Comparison of ENCODE assay signal across 1 cellular context in the genomic region with DNA sequence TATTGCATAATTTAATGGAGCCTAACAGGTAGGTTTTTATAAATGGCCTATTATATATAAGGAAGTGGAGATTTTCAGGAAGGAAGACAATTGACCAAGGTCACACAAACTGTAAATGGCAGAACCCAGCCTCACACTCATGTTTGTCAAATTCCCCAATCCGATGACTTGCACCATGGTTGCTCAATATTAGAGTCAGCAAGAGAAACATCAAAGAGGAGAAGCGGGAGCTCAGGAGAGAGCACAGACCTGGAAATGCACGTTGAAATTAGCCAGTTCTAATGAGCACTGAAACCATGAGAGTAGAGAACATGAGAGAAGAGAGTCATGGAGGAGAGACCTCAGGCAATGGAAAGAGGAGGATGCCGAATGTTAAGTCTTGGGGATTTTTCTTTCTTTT.
TF ChIP-seq lines count a peak whose summit lies in the region.

No MANE protein-coding gene starts in this region.

TF ChIP-seq in HepG2, 621 proteins besides CTCF, POLR2A, EP300 and RAD21 (continued from another document and continues in another):
- TF ChIP-seq, protein P1, sequence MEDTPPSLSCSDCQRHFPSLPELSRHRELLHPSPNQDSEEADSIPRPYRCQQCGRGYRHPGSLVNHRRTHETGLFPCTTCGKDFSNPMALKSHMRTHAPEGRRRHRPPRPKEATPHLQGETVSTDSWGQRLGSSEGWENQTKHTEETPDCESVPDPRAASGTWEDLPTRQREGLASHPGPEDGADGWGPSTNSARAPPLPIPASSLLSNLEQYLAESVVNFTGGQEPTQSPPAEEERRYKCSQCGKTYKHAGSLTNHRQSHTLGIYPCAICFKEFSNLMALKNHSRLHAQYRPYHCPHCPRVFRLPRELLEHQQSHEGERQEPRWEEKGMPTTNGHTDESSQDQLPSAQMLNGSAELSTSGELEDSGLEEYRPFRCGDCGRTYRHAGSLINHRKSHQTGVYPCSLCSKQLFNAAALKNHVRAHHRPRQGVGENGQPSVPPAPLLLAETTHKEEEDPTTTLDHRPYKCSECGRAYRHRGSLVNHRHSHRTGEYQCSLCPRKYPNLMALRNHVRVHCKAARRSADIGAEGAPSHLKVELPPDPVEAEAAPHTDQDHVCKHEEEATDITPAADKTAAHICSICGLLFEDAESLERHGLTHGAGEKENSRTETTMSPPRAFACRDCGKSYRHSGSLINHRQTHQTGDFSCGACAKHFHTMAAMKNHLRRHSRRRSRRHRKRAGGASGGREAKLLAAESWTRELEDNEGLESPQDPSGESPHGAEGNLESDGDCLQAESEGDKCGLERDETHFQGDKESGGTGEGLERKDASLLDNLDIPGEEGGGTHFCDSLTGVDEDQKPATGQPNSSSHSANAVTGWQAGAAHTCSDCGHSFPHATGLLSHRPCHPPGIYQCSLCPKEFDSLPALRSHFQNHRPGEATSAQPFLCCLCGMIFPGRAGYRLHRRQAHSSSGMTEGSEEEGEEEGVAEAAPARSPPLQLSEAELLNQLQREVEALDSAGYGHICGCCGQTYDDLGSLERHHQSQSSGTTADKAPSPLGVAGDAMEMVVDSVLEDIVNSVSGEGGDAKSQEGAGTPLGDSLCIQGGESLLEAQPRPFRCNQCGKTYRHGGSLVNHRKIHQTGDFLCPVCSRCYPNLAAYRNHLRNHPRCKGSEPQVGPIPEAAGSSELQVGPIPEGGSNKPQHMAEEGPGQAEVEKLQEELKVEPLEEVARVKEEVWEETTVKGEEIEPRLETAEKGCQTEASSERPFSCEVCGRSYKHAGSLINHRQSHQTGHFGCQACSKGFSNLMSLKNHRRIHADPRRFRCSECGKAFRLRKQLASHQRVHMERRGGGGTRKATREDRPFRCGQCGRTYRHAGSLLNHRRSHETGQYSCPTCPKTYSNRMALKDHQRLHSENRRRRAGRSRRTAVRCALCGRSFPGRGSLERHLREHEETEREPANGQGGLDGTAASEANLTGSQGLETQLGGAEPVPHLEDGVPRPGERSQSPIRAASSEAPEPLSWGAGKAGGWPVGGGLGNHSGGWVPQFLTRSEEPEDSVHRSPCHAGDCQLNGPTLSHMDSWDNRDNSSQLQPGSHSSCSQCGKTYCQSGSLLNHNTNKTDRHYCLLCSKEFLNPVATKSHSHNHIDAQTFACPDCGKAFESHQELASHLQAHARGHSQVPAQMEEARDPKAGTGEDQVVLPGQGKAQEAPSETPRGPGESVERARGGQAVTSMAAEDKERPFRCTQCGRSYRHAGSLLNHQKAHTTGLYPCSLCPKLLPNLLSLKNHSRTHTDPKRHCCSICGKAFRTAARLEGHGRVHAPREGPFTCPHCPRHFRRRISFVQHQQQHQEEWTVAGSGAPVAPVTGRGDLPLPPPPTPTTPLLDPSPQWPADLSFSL (CRISPR knock-in tag; IDR thresholded peaks at IDR 0.05) = no peak
- TF ChIP-seq HNF4A (CRISPR knock-in tag; IDR thresholded peaks at IDR 0.05) (peak; percentile 26; the same call in 1 of the 2 replicates), ZNF644 (CRISPR knock-in tag; IDR thresholded peaks at IDR 0.05; ENCODE audit: low read depth) (peak; percentile 99), RCOR2 (CRISPR knock-in tag; IDR thresholded peaks at IDR 0.05) (peak; percentile 80), BCL6 (CRISPR knock-in tag; IDR thresholded peaks at IDR 0.05) (peak; percentile 76), SP5 (CRISPR knock-in tag; IDR thresholded peaks at IDR 0.05; ENCODE audit: borderline replicate concordance, low read depth) (peak; percentile 45; the same call in 1 of the 2 replicates), ISL2 (CRISPR knock-in tag; IDR thresholded peaks at IDR 0.05) (peak; percentile 69), SCMH1 (CRISPR knock-in tag; IDR thresholded peaks at IDR 0.05; ENCODE audit: borderline replicate concordance) (no peak), ZNF292 (CRISPR knock-in tag; IDR thresholded peaks at IDR 0.05; ENCODE audit: borderline replicate concordance, low read depth) (peak; percentile 32; the same call in 1 of the 2 replicates), FOXP1 (IDR thresholded peaks at IDR 0.05) (no peak), FOXP1 (CRISPR knock-in tag; IDR thresholded peaks at IDR 0.05) (peak; percentile 48), JUND (CRISPR knock-in tag; IDR thresholded peaks at IDR 0.05) (no peak), NCOA2 (CRISPR knock-in tag; IDR thresholded peaks at IDR 0.05) (peak; percentile 76), HCFC1 (IDR thresholded peaks at IDR 0.05; ENCODE audit: low read depth, low read length) (no peak), FOSL2 (CRISPR knock-in tag; IDR thresholded peaks at IDR 0.05) (peak; percentile 93), GATAD2A (CRISPR knock-in tag; IDR thresholded peaks at IDR 0.05) (peak; percentile 73), MLLT10 (CRISPR knock-in tag; IDR thresholded peaks at IDR 0.05) (no peak), KDM1A (CRISPR knock-in tag; IDR thresholded peaks at IDR 0.05) (peak; percentile 88), SALL1 (CRISPR knock-in tag; IDR thresholded peaks at IDR 0.05) (peak; percentile 56; the same call in 1 of the 2 replicates), HMG20A (CRISPR knock-in tag; IDR thresholded peaks at IDR 0.05; ENCODE audit: borderline replicate concordance) (peak; percentile 88; the same call in 1 of the 2 replicates), ZNF746 (CRISPR knock-in tag; IDR thresholded peaks at IDR 0.05) (no peak), RBAK (CRISPR knock-in tag; IDR thresholded peaks at IDR 0.05) (0 out of 2 replicates have a peak, but pooled peaks have one; percentile 45), GPN1 (CRISPR knock-in tag; IDR thresholded peaks at IDR 0.05; ENCODE audit: borderline replicate concordance) (no peak), GATA4 (IDR thresholded peaks at IDR 0.05; ENCODE audit: borderline replicate concordance, low read depth) (peak; percentile 54; the same call in 1 of the 2 replicates), RXRB (CRISPR knock-in tag; IDR thresholded peaks at IDR 0.05; ENCODE audit: borderline replicate concordance) (peak; percentile 63; the same call in 1 of the 2 replicates), ETV5 (CRISPR knock-in tag; IDR thresholded peaks at IDR 0.05; ENCODE audit: borderline replicate concordance) (peak; percentile 62; the same call in 1 of the 2 replicates), KDM6A (CRISPR knock-in tag; IDR thresholded peaks at IDR 0.05; ENCODE audit: low read depth) (0 out of 2 replicates have a peak, but pooled peaks have one; percentile 24), MXI1 (IDR thresholded peaks at IDR 0.05; ENCODE audit: borderline replicate concordance, low read depth, low read length) (no peak)
- TF ChIP-seq, protein P2, sequence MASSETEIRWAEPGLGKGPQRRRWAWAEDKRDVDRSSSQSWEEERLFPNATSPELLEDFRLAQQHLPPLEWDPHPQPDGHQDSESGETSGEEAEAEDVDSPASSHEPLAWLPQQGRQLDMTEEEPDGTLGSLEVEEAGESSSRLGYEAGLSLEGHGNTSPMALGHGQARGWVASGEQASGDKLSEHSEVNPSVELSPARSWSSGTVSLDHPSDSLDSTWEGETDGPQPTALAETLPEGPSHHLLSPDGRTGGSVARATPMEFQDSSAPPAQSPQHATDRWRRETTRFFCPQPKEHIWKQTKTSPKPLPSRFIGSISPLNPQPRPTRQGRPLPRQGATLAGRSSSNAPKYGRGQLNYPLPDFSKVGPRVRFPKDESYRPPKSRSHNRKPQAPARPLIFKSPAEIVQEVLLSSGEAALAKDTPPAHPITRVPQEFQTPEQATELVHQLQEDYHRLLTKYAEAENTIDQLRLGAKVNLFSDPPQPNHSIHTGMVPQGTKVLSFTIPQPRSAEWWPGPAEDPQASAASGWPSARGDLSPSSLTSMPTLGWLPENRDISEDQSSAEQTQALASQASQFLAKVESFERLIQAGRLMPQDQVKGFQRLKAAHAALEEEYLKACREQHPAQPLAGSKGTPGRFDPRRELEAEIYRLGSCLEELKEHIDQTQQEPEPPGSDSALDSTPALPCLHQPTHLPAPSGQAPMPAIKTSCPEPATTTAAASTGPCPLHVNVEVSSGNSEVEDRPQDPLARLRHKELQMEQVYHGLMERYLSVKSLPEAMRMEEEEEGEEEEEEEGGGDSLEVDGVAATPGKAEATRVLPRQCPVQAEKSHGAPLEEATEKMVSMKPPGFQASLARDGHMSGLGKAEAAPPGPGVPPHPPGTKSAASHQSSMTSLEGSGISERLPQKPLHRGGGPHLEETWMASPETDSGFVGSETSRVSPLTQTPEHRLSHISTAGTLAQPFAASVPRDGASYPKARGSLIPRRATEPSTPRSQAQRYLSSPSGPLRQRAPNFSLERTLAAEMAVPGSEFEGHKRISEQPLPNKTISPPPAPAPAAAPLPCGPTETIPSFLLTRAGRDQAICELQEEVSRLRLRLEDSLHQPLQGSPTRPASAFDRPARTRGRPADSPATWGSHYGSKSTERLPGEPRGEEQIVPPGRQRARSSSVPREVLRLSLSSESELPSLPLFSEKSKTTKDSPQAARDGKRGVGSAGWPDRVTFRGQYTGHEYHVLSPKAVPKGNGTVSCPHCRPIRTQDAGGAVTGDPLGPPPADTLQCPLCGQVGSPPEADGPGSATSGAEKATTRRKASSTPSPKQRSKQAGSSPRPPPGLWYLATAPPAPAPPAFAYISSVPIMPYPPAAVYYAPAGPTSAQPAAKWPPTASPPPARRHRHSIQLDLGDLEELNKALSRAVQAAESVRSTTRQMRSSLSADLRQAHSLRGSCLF (CRISPR knock-in tag; IDR thresholded peaks at IDR 0.05; ENCODE audit: borderline replicate concordance) = no peak
- TF ChIP-seq, protein P3, sequence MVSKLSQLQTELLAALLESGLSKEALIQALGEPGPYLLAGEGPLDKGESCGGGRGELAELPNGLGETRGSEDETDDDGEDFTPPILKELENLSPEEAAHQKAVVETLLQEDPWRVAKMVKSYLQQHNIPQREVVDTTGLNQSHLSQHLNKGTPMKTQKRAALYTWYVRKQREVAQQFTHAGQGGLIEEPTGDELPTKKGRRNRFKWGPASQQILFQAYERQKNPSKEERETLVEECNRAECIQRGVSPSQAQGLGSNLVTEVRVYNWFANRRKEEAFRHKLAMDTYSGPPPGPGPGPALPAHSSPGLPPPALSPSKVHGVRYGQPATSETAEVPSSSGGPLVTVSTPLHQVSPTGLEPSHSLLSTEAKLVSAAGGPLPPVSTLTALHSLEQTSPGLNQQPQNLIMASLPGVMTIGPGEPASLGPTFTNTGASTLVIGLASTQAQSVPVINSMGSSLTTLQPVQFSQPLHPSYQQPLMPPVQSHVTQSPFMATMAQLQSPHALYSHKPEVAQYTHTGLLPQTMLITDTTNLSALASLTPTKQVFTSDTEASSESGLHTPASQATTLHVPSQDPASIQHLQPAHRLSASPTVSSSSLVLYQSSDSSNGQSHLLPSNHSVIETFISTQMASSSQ (IDR thresholded peaks at IDR 0.05; ENCODE audit: low read depth) = 0 out of 2 replicates have a peak, but pooled peaks have one; percentile 22
- TF ChIP-seq, protein P3 (CRISPR knock-in tag; IDR thresholded peaks at IDR 0.05; ENCODE audit: borderline replicate concordance) = peak; percentile 57; the same call in 1 of the 2 replicates
- TF ChIP-seq, protein P4, sequence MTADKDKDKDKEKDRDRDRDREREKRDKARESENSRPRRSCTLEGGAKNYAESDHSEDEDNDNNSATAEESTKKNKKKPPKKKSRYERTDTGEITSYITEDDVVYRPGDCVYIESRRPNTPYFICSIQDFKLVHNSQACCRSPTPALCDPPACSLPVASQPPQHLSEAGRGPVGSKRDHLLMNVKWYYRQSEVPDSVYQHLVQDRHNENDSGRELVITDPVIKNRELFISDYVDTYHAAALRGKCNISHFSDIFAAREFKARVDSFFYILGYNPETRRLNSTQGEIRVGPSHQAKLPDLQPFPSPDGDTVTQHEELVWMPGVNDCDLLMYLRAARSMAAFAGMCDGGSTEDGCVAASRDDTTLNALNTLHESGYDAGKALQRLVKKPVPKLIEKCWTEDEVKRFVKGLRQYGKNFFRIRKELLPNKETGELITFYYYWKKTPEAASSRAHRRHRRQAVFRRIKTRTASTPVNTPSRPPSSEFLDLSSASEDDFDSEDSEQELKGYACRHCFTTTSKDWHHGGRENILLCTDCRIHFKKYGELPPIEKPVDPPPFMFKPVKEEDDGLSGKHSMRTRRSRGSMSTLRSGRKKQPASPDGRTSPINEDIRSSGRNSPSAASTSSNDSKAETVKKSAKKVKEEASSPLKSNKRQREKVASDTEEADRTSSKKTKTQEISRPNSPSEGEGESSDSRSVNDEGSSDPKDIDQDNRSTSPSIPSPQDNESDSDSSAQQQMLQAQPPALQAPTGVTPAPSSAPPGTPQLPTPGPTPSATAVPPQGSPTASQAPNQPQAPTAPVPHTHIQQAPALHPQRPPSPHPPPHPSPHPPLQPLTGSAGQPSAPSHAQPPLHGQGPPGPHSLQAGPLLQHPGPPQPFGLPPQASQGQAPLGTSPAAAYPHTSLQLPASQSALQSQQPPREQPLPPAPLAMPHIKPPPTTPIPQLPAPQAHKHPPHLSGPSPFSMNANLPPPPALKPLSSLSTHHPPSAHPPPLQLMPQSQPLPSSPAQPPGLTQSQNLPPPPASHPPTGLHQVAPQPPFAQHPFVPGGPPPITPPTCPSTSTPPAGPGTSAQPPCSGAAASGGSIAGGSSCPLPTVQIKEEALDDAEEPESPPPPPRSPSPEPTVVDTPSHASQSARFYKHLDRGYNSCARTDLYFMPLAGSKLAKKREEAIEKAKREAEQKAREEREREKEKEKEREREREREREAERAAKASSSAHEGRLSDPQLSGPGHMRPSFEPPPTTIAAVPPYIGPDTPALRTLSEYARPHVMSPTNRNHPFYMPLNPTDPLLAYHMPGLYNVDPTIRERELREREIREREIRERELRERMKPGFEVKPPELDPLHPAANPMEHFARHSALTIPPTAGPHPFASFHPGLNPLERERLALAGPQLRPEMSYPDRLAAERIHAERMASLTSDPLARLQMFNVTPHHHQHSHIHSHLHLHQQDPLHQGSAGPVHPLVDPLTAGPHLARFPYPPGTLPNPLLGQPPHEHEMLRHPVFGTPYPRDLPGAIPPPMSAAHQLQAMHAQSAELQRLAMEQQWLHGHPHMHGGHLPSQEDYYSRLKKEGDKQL (CRISPR knock-in tag; IDR thresholded peaks at IDR 0.05; ENCODE audit: low read depth) = 0 out of 2 replicates have a peak, but pooled peaks have one; percentile 41
- TF ChIP-seq, protein P5, sequence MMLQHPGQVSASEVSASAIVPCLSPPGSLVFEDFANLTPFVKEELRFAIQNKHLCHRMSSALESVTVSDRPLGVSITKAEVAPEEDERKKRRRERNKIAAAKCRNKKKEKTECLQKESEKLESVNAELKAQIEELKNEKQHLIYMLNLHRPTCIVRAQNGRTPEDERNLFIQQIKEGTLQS (CRISPR knock-in tag; IDR thresholded peaks at IDR 0.05) = peak; percentile 21; the same call in 1 of the 2 replicates
- TF ChIP-seq, protein P6, sequence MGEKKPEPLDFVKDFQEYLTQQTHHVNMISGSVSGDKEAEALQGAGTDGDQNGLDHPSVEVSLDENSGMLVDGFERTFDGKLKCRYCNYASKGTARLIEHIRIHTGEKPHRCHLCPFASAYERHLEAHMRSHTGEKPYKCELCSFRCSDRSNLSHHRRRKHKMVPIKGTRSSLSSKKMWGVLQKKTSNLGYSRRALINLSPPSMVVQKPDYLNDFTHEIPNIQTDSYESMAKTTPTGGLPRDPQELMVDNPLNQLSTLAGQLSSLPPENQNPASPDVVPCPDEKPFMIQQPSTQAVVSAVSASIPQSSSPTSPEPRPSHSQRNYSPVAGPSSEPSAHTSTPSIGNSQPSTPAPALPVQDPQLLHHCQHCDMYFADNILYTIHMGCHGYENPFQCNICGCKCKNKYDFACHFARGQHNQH (CRISPR knock-in tag; IDR thresholded peaks at IDR 0.05) = peak; percentile 46; the same call in 1 of the 2 replicates
